Comparison of ENCODE assay signal across 13 cellular contexts in genomic region chr17:70158180-70158579, GRCh38. TPM values are rescaled to one million over a fixed set of nuclear protein-coding genes. Genes with fewer than 3 reads are reported as not detected.
"Had no signal": no experiment of that assay in that cellular context is flagged by ENCODE, and none has a peak within 500 bp of the region (broad histone marks: within the 10 kb centered on the region; RNA-seq: fewer than 3 reads in every experiment).

No MANE protein-coding gene starts in this region.

- H3K4me3 Mint-ChIP-seq: activated T-helper 17 cell treated with anti-CD3 and anti-CD28 coated beads, Interleukin-2, amount 50 U/mL, for 72 hours; naive thymus-derived CD8-positive, alpha-beta T cell; stimulated activated naive CD8-positive, alpha-beta T cell treated with anti-CD3 and anti-CD28 coated beads, Interleukin-15, Interleukin-2, amounts not matched to agents 100 ng/mL and 50 ng/mL, for 24 hours had no signal

- FAIRE-seq: colon, islet of Langerhans had no signal

- H3K27me3 ChIP-seq: gastrocnemius medialis, testis, upper lobe of left lung had no signal

- H3K36me3 Mint-ChIP-seq: naive thymus-derived CD8-positive, alpha-beta T cell had no signal

- DNase-seq: activated CD4-positive, alpha-beta T cell treated with anti-CD3 and anti-CD28 coated beads, Interleukin-2, amount 50 U/mL, for 48 hours; activated naive CD4-positive, alpha-beta T cell treated with Interleukin-2 at 50 U/mL for 16 hours; effector CD8-positive, alpha-beta T cell; gastrocnemius medialis; naive thymus-derived CD8-positive, alpha-beta T cell; testis; upper lobe of left lung; WERI-Rb-1 had no signal

- H3K4me1 ChIP-seq: gastrocnemius medialis, testis, upper lobe of left lung had no signal

- H3K4me1 Mint-ChIP-seq: activated T-helper 17 cell treated with anti-CD3 and anti-CD28 coated beads, Interleukin-2, amount 50 U/mL, for 72 hours; naive thymus-derived CD8-positive, alpha-beta T cell had no signal

- H3K27ac ChIP-seq: gastrocnemius medialis, testis, upper lobe of left lung, WERI-Rb-1 had no signal

- H3K9me3 ChIP-seq: gastrocnemius medialis, testis, upper lobe of left lung had no signal

- H3K4me3 ChIP-seq: gastrocnemius medialis, testis, upper lobe of left lung had no signal

- H3K9me3 Mint-ChIP-seq: activated T-helper 17 cell treated with anti-CD3 and anti-CD28 coated beads, Interleukin-2, amount 50 U/mL, for 72 hours; naive thymus-derived CD8-positive, alpha-beta T cell; stimulated activated naive CD8-positive, alpha-beta T cell treated with anti-CD3 and anti-CD28 coated beads, Interleukin-15, Interleukin-2, amounts not matched to agents 100 ng/mL and 50 ng/mL, for 24 hours had no signal

- H3K27ac Mint-ChIP-seq: activated T-helper 17 cell treated with anti-CD3 and anti-CD28 coated beads, Interleukin-2, amount 50 U/mL, for 72 hours; naive thymus-derived CD8-positive, alpha-beta T cell; stimulated activated naive CD8-positive, alpha-beta T cell treated with anti-CD3 and anti-CD28 coated beads, Interleukin-15, Interleukin-2, amounts not matched to agents 100 ng/mL and 50 ng/mL, for 24 hours had no signal

- H3K36me3 ChIP-seq: gastrocnemius medialis, upper lobe of left lung, WERI-Rb-1 had no signal

RNA-seq across cellular contexts. Expression of gene KCNJ2, which starts 11.2 kb away (rescaled TPM):
- total RNA-seq: activated T-helper 17 cell treated with anti-CD3 and anti-CD28 coated beads, Interleukin-2, amount 50 U/mL, for 72 hours; naive thymus-derived CD8-positive, alpha-beta T cell; T-helper 1 cell treated with Interleukin-12 subunit alpha and Interleukin-12 subunit beta and Interleukin-4 antibody, amounts not matched to agents 30 ng/mL and 1 ng/mL, for 36 hours had no signal
- polyA plus RNA-seq: naive thymus-derived CD8-positive, alpha-beta T cell had no signal
